ENCODE assay signal across 11 cellular contexts in the genomic region with DNA sequence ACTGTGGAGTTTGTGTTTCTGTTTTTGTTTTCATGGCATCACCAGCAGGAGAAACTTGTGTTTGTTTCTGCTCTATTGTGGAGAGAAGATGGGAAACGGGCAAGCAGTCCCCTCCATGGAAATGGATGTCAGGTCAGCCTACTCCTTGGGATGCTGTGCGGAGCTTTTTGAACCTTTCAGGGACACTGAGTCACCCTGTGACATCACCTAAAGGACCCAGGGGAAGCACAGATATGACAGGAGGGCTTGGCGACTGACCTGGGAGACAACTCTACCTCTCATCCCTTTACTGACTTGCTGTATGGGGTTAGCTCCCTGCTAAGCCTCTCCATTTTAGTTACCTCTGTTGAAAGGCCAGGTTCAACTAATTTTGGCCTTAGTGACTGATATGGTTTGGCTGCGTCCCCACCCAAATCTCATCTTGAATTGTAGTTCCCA.
A peak's percentile ranks its signal among the peaks of the same experiment; 100 is the strongest.
DNase-seq lines count a peak whose midpoint lies in the region; ATAC-seq and TF ChIP-seq lines count a peak whose summit lies in the region.
"Had no signal": no experiment of that assay in that cellular context is flagged by ENCODE, and none has a peak within 500 bp of the region (broad histone marks: within the 10 kb centered on the region; RNA-seq: fewer than 3 reads in every experiment).

No MANE protein-coding gene starts in this region.

- CTCF ChIA-PET in SK-N-SH (lab: Yijun Ruan, JAX) = interaction anchor here (1.0 to 1.5 kb wide), 3 partner anchors 11 to 118 kb away, joined by 3 to 4 read pairs (median 3); no protein-coding TSS in a partner anchor

- no peak for TF ChIP-seq EP300 in SK-N-SH (IDR thresholded peaks at IDR 0.05; ENCODE audit: borderline replicate concordance in 1 of 2, low read depth in 1 of 2, low read length in 1 of 2)

- peak; percentile 23 for TF ChIP-seq CTCF in KMS-11 (conservative IDR thresholded peaks at IDR 0.05; ENCODE audit: low read depth, low read length)
- no peak for TF ChIP-seq CTCF in coronary artery (IDR thresholded peaks at IDR 0.05)
- no peak for TF ChIP-seq CTCF in SK-N-SH (IDR thresholded peaks at IDR 0.05)

- H3F3A ChIP-seq in SK-N-SH (replicated peaks; ENCODE audit: insufficient read depth) = no peaks in the 10 kb centered on the region

- DNase-seq in activated T-cell treated with anti-CD3 and anti-CD28 coated beads, Interleukin-2, amount 50 U/mL, for 72 hours = peak in 1 of 2 donors; percentile 4
- DNase-seq in activated T-cell treated with anti-CD3 and anti-CD28 coated beads for 4 hours = no peak
- DNase-seq in activated naive CD8-positive, alpha-beta T cell treated with anti-CD3 and anti-CD28 coated beads for 36 hours = no peak
- no peak for DNase-seq in coronary artery (ENCODE audit: low spot score)
- DNase-seq in SK-N-SH = no peak
- DNase-seq in retina = no peak
- DNase-seq: nucleus accumbens had no signal

- H3K27me3 ChIP-seq in KMS-11 (ENCODE audit: insufficient read depth, low read depth) (no peaks in the 10 kb centered on the region), skeletal muscle satellite cell (ENCODE audit: control insufficient read depth, insufficient read depth, low read length) (no peaks in the 10 kb centered on the region), SK-N-SH (ENCODE audit: insufficient read depth) (no peaks in the 10 kb centered on the region)
- H3K27me3 ChIP-seq: right lobe of liver had no signal

- no peak for TF ChIP-seq RAD21 in SK-N-SH (IDR thresholded peaks at IDR 0.05; ENCODE audit: low read length)

- 41% methylated on average over 4 of the region's 4 CpGs for WGBS in SK-N-SH (ENCODE audit: low lambda C conversion rate)

- peaks cover 6% of the 10 kb centered on the region for H3K27me3 Mint-ChIP-seq in activated T-cell treated with anti-CD3 and anti-CD28 coated beads, Interleukin-2, amount 50 U/mL, for 72 hours (ENCODE audit: low read depth)
- H3K27me3 Mint-ChIP-seq in activated naive CD8-positive, alpha-beta T cell treated with anti-CD3 and anti-CD28 coated beads for 36 hours = peaks cover 14% of the 10 kb centered on the region

- H3K4me3 Mint-ChIP-seq in activated T-cell treated with anti-CD3 and anti-CD28 coated beads, Interleukin-2, amount 50 U/mL, for 72 hours = peak overlapping the region; percentile 50 to 70
- H3K4me3 Mint-ChIP-seq in activated naive CD8-positive, alpha-beta T cell treated with anti-CD3 and anti-CD28 coated beads for 36 hours = no peak overlapping the region

- H3K27ac ChIP-seq in KMS-11 (peak overlapping the region; percentile 83), coronary artery (no peak overlapping the region), SK-N-SH (ENCODE audit: low read depth in 2 of 2, low read length in 1 of 2) (no peak overlapping the region)
- H3K27ac ChIP-seq: gastroesophageal sphincter, right lobe of liver had no signal

- H3K9me3 ChIP-seq in skeletal muscle satellite cell (replicated peaks; ENCODE audit: low read length) (no peaks in the 10 kb centered on the region), SK-N-SH (no peaks in the 10 kb centered on the region)
- H3K9me3 ChIP-seq: right lobe of liver had no signal

- no peaks in the 10 kb centered on the region for H3K36me3 ChIP-seq in KMS-11 (ENCODE audit: insufficient read depth)
- no peaks in the 10 kb centered on the region for H3K36me3 ChIP-seq in skeletal muscle satellite cell (ENCODE audit: insufficient read depth, low read length)
- no peaks in the 10 kb centered on the region for H3K36me3 ChIP-seq in SK-N-SH (replicated peaks in 1 of 2; ENCODE audit: control insufficient read depth in 1 of 2, insufficient read depth in 2 of 2, low read length in 1 of 2)
- H3K36me3 ChIP-seq: gastroesophageal sphincter, right lobe of liver had no signal

- peak overlapping the region; percentile 57; the same call in 1 of the 2 replicates for H3K4me2 ChIP-seq in KMS-11
- no peak overlapping the region for H3K4me2 ChIP-seq in skeletal muscle satellite cell (ENCODE audit: low read length)
- no peak overlapping the region for H3K4me2 ChIP-seq in SK-N-SH

- H3K4me3 ChIP-seq in KMS-11 (IDR thresholded peaks at IDR 0.05; ENCODE audit: insufficient read depth, low read depth, low read length) (no peak overlapping the region), skeletal muscle satellite cell (ENCODE audit: low read length) (peak overlapping the region; percentile 6), coronary artery (no peak overlapping the region), SK-N-SH (ENCODE audit: low read depth in 2 of 2, low read length in 1 of 2) (no peak overlapping the region)
- H3K4me3 ChIP-seq: gastroesophageal sphincter, right lobe of liver had no signal

- ATAC-seq in activated T-cell treated with anti-CD3 and anti-CD28 coated beads, Interleukin-2, amount 50 U/mL, for 72 hours (replicated peaks in 1 of 2) = peak; percentile 49 to 51
- ATAC-seq: gastroesophageal sphincter had no signal

- H4K20me1 ChIP-seq in KMS-11 (ENCODE audit: insufficient read depth) (no peaks in the 10 kb centered on the region), SK-N-SH (ENCODE audit: insufficient read depth) (no peaks in the 10 kb centered on the region)

- no peak overlapping the region; the same call in 1 of the 2 replicates for H3K9ac ChIP-seq in KMS-11
- no peak overlapping the region for H3K9ac ChIP-seq in skeletal muscle satellite cell (ENCODE audit: low read depth, low read length)
- no peak overlapping the region for H3K9ac ChIP-seq in SK-N-SH

- H2AFZ ChIP-seq in KMS-11 (ENCODE audit: low read depth) (peak overlapping the region; percentile 67), SK-N-SH (ENCODE audit: low read depth) (no peak overlapping the region)

- H3K36me3 Mint-ChIP-seq in activated T-cell treated with anti-CD3 and anti-CD28 coated beads, Interleukin-2, amount 50 U/mL, for 72 hours (ENCODE audit: insufficient read depth in 2 of 2) = peaks cover 6 to 7% of the 10 kb centered on the region in 2 donors
- peaks cover 3% of the 10 kb centered on the region for H3K36me3 Mint-ChIP-seq in activated naive CD8-positive, alpha-beta T cell treated with anti-CD3 and anti-CD28 coated beads for 36 hours

- no peaks in the 10 kb centered on the region for H3K79me2 ChIP-seq in KMS-11 (ENCODE audit: insufficient read depth, low read depth)
- no peaks in the 10 kb centered on the region for H3K79me2 ChIP-seq in SK-N-SH (ENCODE audit: insufficient read depth)

- peaks cover 14 to 15% of the 10 kb centered on the region in 2 donors for H3K9me3 Mint-ChIP-seq in activated T-cell treated with anti-CD3 and anti-CD28 coated beads, Interleukin-2, amount 50 U/mL, for 72 hours
- H3K9me3 Mint-ChIP-seq in activated naive CD8-positive, alpha-beta T cell treated with anti-CD3 and anti-CD28 coated beads for 36 hours = peaks cover 11% of the 10 kb centered on the region

- POLR2A ChIA-PET in SK-N-SH (lab: Yijun Ruan, JAX) = no interaction called here

- peak overlapping the region; percentile 86 for H3K27ac Mint-ChIP-seq in activated T-cell treated with anti-CD3 and anti-CD28 coated beads, Interleukin-2, amount 50 U/mL, for 72 hours
- H3K27ac Mint-ChIP-seq in activated naive CD8-positive, alpha-beta T cell treated with anti-CD3 and anti-CD28 coated beads for 36 hours = peak overlapping the region; percentile 7

- H3K4me1 ChIP-seq in KMS-11 (ENCODE audit: low read depth, poor library complexity, severe bottlenecking) = peaks cover 46% of the 10 kb centered on the region
- peaks cover 30% of the 10 kb centered on the region for H3K4me1 ChIP-seq in skeletal muscle satellite cell (ENCODE audit: control insufficient read depth, insufficient read depth, low read length)
- no peaks in the 10 kb centered on the region for H3K4me1 ChIP-seq in SK-N-SH (ENCODE audit: control insufficient read depth in 1 of 2, insufficient read depth in 2 of 2, low read depth in 1 of 2, low read length in 1 of 2)
- H3K4me1 ChIP-seq: gastroesophageal sphincter, right lobe of liver had no signal

- peaks cover 27% of the 10 kb centered on the region for H3K4me1 Mint-ChIP-seq in activated T-cell treated with anti-CD3 and anti-CD28 coated beads, Interleukin-2, amount 50 U/mL, for 72 hours (ENCODE audit: low read depth)
- peaks cover 11% of the 10 kb centered on the region for H3K4me1 Mint-ChIP-seq in activated naive CD8-positive, alpha-beta T cell treated with anti-CD3 and anti-CD28 coated beads for 36 hours

- H3K9me2 ChIP-seq in SK-N-SH = no peaks in the 10 kb centered on the region

TF ChIP-seq in SK-N-SH, 30 proteins besides CTCF, POLR2A, EP300 and RAD21 (continues in another document):
- TF ChIP-seq NFIC (IDR thresholded peaks at IDR 0.05; ENCODE audit: borderline replicate concordance) (no peak), CHD2 (IDR thresholded peaks at IDR 0.05; ENCODE audit: low read length, partially characterized antibody) (no peak), USF2 (IDR thresholded peaks at IDR 0.05; ENCODE audit: borderline replicate concordance, low read depth, low read length) (no peak)
- TF ChIP-seq, protein P1, sequence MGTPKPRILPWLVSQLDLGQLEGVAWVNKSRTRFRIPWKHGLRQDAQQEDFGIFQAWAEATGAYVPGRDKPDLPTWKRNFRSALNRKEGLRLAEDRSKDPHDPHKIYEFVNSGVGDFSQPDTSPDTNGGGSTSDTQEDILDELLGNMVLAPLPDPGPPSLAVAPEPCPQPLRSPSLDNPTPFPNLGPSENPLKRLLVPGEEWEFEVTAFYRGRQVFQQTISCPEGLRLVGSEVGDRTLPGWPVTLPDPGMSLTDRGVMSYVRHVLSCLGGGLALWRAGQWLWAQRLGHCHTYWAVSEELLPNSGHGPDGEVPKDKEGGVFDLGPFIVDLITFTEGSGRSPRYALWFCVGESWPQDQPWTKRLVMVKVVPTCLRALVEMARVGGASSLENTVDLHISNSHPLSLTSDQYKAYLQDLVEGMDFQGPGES (IDR thresholded peaks at IDR 0.05; ENCODE audit: low read depth, low read length) = no peak
